ENCODE assay signal across 1 cellular context in the genomic region with DNA sequence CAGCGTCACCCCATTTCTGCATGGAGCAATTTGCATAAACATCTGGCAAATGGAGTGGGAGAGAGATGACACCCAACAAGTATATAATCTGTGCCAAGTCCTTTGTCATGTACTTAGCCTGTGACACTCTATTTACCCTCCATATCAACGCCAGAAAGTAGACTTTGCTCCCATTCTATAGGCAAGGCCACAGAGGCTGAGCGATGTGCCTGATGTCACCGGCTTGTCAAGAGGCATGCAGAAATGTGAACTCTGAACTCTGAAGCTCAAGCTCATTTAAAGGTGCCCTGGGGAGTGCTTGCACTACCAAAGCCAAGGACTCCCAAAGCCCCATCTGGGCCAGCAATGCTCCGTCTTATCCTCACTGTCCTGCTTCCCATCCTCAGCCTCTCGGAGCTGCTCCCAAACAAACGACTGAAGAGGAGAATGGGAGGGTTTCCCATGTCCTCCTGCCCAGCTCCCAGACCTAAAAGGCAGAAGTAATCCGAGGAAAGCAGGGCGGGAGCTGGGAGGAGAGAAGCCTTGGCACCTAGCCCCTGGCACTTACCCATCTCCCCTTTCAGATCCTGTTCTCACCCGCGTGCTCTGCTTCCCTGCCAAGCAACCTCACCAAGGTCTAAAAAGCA.
TF ChIP-seq lines count a peak whose summit lies in the region.

No MANE protein-coding gene starts in this region.

TF ChIP-seq in HepG2, 621 proteins besides CTCF, POLR2A, EP300 and RAD21 (continued from another document and continues in another):
- TF ChIP-seq, protein P1, sequence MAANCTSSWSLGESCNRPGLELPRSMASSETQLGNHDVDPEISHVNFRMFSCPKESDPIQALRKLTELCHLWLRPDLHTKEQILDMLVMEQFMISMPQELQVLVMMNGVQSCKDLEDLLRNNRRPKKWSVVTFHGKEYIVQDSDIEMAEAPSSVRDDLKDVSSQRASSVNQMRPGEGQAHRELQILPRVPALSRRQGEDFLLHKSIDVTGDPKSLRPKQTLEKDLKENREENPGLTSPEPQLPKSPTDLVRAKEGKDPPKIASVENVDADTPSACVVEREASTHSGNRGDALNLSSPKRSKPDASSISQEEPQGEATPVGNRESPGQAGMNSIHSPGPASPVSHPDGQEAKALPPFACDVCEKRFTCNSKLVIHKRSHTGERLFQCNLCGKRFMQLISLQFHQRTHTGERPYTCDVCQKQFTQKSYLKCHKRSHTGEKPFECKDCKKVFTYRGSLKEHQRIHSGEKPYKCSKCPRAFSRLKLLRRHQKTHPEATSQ (CRISPR knock-in tag; IDR thresholded peaks at IDR 0.05; ENCODE audit: borderline replicate concordance): peak; percentile 19; the same call in 1 of the 2 replicates
- no peak for TF ChIP-seq KDM5A (IDR thresholded peaks at IDR 0.05; ENCODE audit: borderline replicate concordance, low read length)
- no peak for TF ChIP-seq ZNF44 (CRISPR knock-in tag; IDR thresholded peaks at IDR 0.05)
- peak; percentile 15; the same call in 1 of the 2 replicates for TF ChIP-seq SP5 (CRISPR knock-in tag; IDR thresholded peaks at IDR 0.05; ENCODE audit: borderline replicate concordance, low read depth)
- no peak for TF ChIP-seq ZNF530 (CRISPR knock-in tag; IDR thresholded peaks at IDR 0.05; ENCODE audit: low read depth)
- TF ChIP-seq HOXA3 (CRISPR knock-in tag; IDR thresholded peaks at IDR 0.05): peak; percentile 98
- TF ChIP-seq ZNF879 (CRISPR knock-in tag; IDR thresholded peaks at IDR 0.05): no peak
- no peak for TF ChIP-seq BRD4 (CRISPR knock-in tag; IDR thresholded peaks at IDR 0.05)
- TF ChIP-seq GFI1 (CRISPR knock-in tag; IDR thresholded peaks at IDR 0.05; ENCODE audit: borderline replicate concordance): peak; percentile 78
- no peak for TF ChIP-seq ZNF337 (CRISPR knock-in tag; IDR thresholded peaks at IDR 0.05; ENCODE audit: borderline replicate concordance, low read depth)
- TF ChIP-seq, protein P2, sequence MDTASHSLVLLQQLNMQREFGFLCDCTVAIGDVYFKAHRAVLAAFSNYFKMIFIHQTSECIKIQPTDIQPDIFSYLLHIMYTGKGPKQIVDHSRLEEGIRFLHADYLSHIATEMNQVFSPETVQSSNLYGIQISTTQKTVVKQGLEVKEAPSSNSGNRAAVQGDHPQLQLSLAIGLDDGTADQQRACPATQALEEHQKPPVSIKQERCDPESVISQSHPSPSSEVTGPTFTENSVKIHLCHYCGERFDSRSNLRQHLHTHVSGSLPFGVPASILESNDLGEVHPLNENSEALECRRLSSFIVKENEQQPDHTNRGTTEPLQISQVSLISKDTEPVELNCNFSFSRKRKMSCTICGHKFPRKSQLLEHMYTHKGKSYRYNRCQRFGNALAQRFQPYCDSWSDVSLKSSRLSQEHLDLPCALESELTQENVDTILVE (CRISPR knock-in tag; IDR thresholded peaks at IDR 0.05): peak; percentile 41; the same call in 1 of the 2 replicates
- TF ChIP-seq, protein P3, sequence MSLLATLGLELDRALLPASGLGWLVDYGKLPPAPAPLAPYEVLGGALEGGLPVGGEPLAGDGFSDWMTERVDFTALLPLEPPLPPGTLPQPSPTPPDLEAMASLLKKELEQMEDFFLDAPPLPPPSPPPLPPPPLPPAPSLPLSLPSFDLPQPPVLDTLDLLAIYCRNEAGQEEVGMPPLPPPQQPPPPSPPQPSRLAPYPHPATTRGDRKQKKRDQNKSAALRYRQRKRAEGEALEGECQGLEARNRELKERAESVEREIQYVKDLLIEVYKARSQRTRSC (CRISPR knock-in tag; IDR thresholded peaks at IDR 0.05; ENCODE audit: low read depth): no peak
- TF ChIP-seq PHF8 (CRISPR knock-in tag; IDR thresholded peaks at IDR 0.05): peak; percentile 40; the same call in 1 of the 2 replicates
- TF ChIP-seq SOX6 (IDR thresholded peaks at IDR 0.05): no peak
- peak; percentile 93 for TF ChIP-seq SOX6 (CRISPR knock-in tag; IDR thresholded peaks at IDR 0.05)
- no peak for TF ChIP-seq KAT7 (CRISPR knock-in tag; IDR thresholded peaks at IDR 0.05; ENCODE audit: borderline replicate concordance)
- peak; percentile 84 for TF ChIP-seq CREM (IDR thresholded peaks at IDR 0.05)
- no peak for TF ChIP-seq CREM (CRISPR knock-in tag; IDR thresholded peaks at IDR 0.05)
- TF ChIP-seq ZNF432 (CRISPR knock-in tag; IDR thresholded peaks at IDR 0.05; ENCODE audit: borderline replicate concordance): no peak
- TF ChIP-seq ZNF558 (CRISPR knock-in tag; IDR thresholded peaks at IDR 0.05; ENCODE audit: borderline replicate concordance): no peak
- TF ChIP-seq, protein P4, sequence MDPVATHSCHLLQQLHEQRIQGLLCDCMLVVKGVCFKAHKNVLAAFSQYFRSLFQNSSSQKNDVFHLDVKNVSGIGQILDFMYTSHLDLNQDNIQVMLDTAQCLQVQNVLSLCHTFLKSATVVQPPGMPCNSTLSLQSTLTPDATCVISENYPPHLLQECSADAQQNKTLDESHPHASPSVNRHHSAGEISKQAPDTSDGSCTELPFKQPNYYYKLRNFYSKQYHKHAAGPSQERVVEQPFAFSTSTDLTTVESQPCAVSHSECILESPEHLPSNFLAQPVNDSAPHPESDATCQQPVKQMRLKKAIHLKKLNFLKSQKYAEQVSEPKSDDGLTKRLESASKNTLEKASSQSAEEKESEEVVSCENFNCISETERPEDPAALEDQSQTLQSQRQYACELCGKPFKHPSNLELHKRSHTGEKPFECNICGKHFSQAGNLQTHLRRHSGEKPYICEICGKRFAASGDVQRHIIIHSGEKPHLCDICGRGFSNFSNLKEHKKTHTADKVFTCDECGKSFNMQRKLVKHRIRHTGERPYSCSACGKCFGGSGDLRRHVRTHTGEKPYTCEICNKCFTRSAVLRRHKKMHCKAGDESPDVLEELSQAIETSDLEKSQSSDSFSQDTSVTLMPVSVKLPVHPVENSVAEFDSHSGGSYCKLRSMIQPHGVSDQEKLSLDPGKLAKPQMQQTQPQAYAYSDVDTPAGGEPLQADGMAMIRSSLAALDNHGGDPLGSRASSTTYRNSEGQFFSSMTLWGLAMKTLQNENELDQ (CRISPR knock-in tag; IDR thresholded peaks at IDR 0.05; ENCODE audit: borderline replicate concordance): no peak
- TF ChIP-seq DNMT3B (CRISPR knock-in tag; conservative IDR thresholded peaks at IDR 0.05): no peak
- no peak for TF ChIP-seq HHEX (CRISPR knock-in tag; IDR thresholded peaks at IDR 0.05)
- peak; percentile 30; the same call in 1 of the 2 replicates for TF ChIP-seq LCORL (IDR thresholded peaks at IDR 0.05)
- peak; percentile 46; the same call in 1 of the 2 replicates for TF ChIP-seq LCORL (CRISPR knock-in tag; IDR thresholded peaks at IDR 0.05)
- TF ChIP-seq, protein P5, sequence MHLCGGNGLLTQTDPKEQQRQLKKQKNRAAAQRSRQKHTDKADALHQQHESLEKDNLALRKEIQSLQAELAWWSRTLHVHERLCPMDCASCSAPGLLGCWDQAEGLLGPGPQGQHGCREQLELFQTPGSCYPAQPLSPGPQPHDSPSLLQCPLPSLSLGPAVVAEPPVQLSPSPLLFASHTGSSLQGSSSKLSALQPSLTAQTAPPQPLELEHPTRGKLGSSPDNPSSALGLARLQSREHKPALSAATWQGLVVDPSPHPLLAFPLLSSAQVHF (CRISPR knock-in tag; IDR thresholded peaks at IDR 0.05): no peak
- TF ChIP-seq, protein P6, sequence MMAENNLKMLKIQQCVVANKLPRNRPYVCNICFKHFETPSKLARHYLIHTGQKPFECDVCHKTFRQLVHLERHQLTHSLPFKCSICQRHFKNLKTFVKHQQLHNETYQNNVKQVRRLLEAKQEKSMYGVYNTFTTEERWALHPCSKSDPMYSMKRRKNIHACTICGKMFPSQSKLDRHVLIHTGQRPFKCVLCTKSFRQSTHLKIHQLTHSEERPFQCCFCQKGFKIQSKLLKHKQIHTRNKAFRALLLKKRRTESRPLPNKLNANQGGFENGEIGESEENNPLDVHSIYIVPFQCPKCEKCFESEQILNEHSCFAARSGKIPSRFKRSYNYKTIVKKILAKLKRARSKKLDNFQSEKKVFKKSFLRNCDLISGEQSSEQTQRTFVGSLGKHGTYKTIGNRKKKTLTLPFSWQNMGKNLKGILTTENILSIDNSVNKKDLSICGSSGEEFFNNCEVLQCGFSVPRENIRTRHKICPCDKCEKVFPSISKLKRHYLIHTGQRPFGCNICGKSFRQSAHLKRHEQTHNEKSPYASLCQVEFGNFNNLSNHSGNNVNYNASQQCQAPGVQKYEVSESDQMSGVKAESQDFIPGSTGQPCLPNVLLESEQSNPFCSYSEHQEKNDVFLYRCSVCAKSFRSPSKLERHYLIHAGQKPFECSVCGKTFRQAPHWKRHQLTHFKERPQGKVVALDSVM (CRISPR knock-in tag; IDR thresholded peaks at IDR 0.05): peak; percentile 60; the same call in 1 of the 2 replicates
- TF ChIP-seq RXRB (CRISPR knock-in tag; IDR thresholded peaks at IDR 0.05; ENCODE audit: borderline replicate concordance): peak; percentile 91
- peak; percentile 100 for TF ChIP-seq ZBTB20 (CRISPR knock-in tag; IDR thresholded peaks at IDR 0.05; ENCODE audit: borderline replicate concordance, low read depth)
- TF ChIP-seq, protein P7, sequence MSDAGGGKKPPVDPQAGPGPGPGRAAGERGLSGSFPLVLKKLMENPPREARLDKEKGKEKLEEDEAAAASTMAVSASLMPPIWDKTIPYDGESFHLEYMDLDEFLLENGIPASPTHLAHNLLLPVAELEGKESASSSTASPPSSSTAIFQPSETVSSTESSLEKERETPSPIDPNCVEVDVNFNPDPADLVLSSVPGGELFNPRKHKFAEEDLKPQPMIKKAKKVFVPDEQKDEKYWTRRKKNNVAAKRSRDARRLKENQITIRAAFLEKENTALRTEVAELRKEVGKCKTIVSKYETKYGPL (CRISPR knock-in tag; IDR thresholded peaks at IDR 0.05): no peak
- TF ChIP-seq ELF1 (CRISPR knock-in tag; IDR thresholded peaks at IDR 0.05): no peak
- peak; percentile 57; the same call in 1 of the 2 replicates for TF ChIP-seq HOXD1 (CRISPR knock-in tag; IDR thresholded peaks at IDR 0.05)
- TF ChIP-seq MTF2 (CRISPR knock-in tag; IDR thresholded peaks at IDR 0.05; ENCODE audit: borderline replicate concordance): 0 out of 2 replicates have a peak, but pooled peaks have one; percentile 38
- TF ChIP-seq MIER3 (CRISPR knock-in tag; IDR thresholded peaks at IDR 0.05; ENCODE audit: borderline replicate concordance): peak; percentile 92; the same call in 1 of the 2 replicates
- TF ChIP-seq PITX1 (CRISPR knock-in tag; IDR thresholded peaks at IDR 0.05): peak; percentile 71
- TF ChIP-seq AHR (CRISPR knock-in tag; IDR thresholded peaks at IDR 0.05): no peak
- TF ChIP-seq ZNF234 (CRISPR knock-in tag; conservative IDR thresholded peaks at IDR 0.05): no peak
- TF ChIP-seq ZNF780A (CRISPR knock-in tag; IDR thresholded peaks at IDR 0.05): no peak
- TF ChIP-seq PPARG (CRISPR knock-in tag; conservative IDR thresholded peaks at IDR 0.05): peak; percentile 59; the same call in 1 of the 2 replicates
- no peak for TF ChIP-seq ZNF724P (CRISPR knock-in tag; IDR thresholded peaks at IDR 0.05; ENCODE audit: borderline replicate concordance)
- TF ChIP-seq AKAP8 (CRISPR knock-in tag; IDR thresholded peaks at IDR 0.05): no peak
- TF ChIP-seq HCFC1 (IDR thresholded peaks at IDR 0.05; ENCODE audit: low read depth, low read length): no peak
- TF ChIP-seq, protein P8, sequence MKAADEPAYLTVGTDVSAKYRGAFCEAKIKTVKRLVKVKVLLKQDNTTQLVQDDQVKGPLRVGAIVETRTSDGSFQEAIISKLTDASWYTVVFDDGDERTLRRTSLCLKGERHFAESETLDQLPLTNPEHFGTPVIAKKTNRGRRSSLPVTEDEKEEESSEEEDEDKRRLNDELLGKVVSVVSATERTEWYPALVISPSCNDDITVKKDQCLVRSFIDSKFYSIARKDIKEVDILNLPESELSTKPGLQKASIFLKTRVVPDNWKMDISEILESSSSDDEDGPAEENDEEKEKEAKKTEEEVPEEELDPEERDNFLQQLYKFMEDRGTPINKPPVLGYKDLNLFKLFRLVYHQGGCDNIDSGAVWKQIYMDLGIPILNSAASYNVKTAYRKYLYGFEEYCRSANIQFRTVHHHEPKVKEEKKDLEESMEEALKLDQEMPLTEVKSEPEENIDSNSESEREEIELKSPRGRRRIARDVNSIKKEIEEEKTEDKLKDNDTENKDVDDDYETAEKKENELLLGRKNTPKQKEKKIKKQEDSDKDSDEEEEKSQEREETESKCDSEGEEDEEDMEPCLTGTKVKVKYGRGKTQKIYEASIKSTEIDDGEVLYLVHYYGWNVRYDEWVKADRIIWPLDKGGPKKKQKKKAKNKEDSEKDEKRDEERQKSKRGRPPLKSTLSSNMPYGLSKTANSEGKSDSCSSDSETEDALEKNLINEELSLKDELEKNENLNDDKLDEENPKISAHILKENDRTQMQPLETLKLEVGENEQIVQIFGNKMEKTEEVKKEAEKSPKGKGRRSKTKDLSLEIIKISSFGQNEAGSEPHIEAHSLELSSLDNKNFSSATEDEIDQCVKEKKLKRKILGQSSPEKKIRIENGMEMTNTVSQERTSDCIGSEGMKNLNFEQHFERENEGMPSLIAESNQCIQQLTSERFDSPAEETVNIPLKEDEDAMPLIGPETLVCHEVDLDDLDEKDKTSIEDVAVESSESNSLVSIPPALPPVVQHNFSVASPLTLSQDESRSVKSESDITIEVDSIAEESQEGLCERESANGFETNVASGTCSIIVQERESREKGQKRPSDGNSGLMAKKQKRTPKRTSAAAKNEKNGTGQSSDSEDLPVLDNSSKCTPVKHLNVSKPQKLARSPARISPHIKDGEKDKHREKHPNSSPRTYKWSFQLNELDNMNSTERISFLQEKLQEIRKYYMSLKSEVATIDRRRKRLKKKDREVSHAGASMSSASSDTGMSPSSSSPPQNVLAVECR (CRISPR knock-in tag; IDR thresholded peaks at IDR 0.05; ENCODE audit: borderline replicate concordance): peak; percentile 54; the same call in 1 of the 2 replicates
- TF ChIP-seq TAF1 (CRISPR knock-in tag; IDR thresholded peaks at IDR 0.05): no peak
- TF ChIP-seq, protein P9, sequence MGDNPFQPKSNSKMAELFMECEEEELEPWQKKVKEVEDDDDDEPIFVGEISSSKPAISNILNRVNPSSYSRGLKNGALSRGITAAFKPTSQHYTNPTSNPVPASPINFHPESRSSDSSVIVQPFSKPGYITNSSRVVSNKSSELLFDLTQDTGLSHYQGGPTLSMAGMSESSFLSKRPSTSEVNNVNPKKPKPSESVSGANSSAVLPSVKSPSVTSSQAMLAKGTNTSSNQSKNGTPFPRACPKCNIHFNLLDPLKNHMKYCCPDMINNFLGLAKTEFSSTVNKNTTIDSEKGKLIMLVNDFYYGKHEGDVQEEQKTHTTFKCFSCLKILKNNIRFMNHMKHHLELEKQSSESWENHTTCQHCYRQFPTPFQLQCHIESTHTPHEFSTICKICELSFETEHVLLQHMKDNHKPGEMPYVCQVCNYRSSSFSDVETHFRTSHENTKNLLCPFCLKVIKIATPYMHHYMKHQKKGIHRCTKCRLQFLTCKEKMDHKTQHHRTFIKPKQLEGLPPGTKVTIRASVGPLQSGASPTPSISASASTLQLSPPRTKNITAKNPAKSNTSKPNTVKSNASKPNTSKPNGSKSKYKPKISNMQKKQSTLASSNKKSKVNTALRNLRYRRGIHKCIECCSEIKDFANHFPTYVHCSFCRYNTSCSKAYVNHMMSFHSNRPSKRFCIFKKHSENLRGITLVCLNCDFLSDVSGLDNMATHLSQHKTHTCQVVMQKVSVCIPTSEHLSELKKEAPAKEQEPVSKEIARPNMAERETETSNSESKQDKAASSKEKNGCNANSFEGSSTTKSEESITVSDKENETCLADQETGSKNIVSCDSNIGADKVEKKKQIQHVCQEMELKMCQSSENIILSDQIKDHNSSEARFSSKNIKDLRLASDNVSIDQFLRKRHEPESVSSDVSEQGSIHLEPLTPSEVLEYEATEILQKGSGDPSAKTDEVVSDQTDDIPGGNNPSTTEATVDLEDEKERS (CRISPR knock-in tag; IDR thresholded peaks at IDR 0.05): peak; percentile 59; the same call in 1 of the 2 replicates
- TF ChIP-seq ZNF205 (CRISPR knock-in tag; IDR thresholded peaks at IDR 0.05): peak; percentile 94
